32 cellular contexts compared by ENCODE assay signal in the genomic region with DNA sequence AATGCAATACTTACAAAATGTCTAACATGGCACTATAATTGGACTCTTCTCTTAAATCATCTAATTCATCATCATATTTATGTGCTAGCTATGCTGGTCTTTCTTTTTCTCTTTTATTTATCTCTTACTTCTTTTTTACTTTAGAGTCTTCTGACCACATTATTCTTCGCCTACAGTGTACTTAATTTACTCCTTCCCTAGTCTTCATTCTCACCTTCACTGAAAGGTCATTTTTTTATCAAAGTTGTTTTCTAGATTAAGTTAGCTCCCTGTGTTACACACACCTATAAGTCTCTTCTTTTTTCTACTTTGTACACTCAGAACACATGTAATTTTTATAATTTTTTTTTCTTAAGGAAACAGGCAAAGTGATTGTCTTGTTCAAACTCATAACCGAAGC.
DNase-seq lines count a peak whose midpoint lies in the region; ATAC-seq, FAIRE-seq and TF ChIP-seq lines count a peak whose summit lies in the region.
"Had no signal": no experiment of that assay in that cellular context is flagged by ENCODE, and none has a peak within 500 bp of the region (broad histone marks: within the 10 kb centered on the region; RNA-seq: fewer than 3 reads in every experiment).

No MANE protein-coding gene starts in this region.

- TF ChIP-seq RAD21 in HepG2 (CRISPR knock-in tag; IDR thresholded peaks at IDR 0.05), result no peak

- H3K27me3 ChIP-seq in HepG2 (ENCODE audit: control insufficient read depth in 1 of 2, insufficient read depth in 2 of 2, low read length in 2 of 2) (no peaks in the 10 kb centered on the region), right lobe of liver (no peaks in the 10 kb centered on the region), Karpas-422 (ENCODE audit: low read length) (no peaks in the 10 kb centered on the region), SU-DHL-6 (ENCODE audit: low read length) (no peaks in the 10 kb centered on the region)
- H3K27me3 ChIP-seq: BE2C; BLaER1; BLaER1 treated with 17β-estradiol and CSF1 and Interleukin-3, amounts not matched to agents 10 nM and 100 nM had no signal

- POLR2A ChIA-PET in HepG2 (lab: Yijun Ruan, JAX), result no interaction called here

- TF ChIP-seq CTCF in HepG2 (CRISPR knock-in tag; IDR thresholded peaks at IDR 0.05) (no peak), right lobe of liver (IDR thresholded peaks at IDR 0.05) (no peak), SU-DHL-6 (IDR thresholded peaks at IDR 0.05; ENCODE audit: insufficient read depth, low read length, poor library complexity, severe bottlenecking) (no peak), GM13977 (IDR thresholded peaks at IDR 0.05; ENCODE audit: extremely low read depth, insufficient read depth, missing control alignments) (no peak)

- CTCF ChIA-PET in HepG2 (lab: Yijun Ruan, JAX; ENCODE audit: low intra/inter-chr PET ratio, low total read pairs), result no interaction called here

- H3K9me2 ChIP-seq in Karpas-422 (replicated peaks; ENCODE audit: insufficient read depth, low read length) (no peaks in the 10 kb centered on the region), SU-DHL-6 (replicated peaks; ENCODE audit: insufficient read depth, low read length) (no peaks in the 10 kb centered on the region)

- no peaks in the 10 kb centered on the region for H3F3A ChIP-seq in SU-DHL-6 (ENCODE audit: insufficient read depth)

- no peak for TF ChIP-seq EP300 in HepG2 (IDR thresholded peaks at IDR 0.05; ENCODE audit: low read depth in 2 of 2, low read length in 2 of 2)
- no peak for TF ChIP-seq EP300 in HepG2 (CRISPR knock-in tag; IDR thresholded peaks at IDR 0.05; ENCODE audit: borderline replicate concordance)

- TF ChIP-seq POLR2A in HepG2 (IDR thresholded peaks at IDR 0.05; ENCODE audit: insufficient read depth in 1 of 2, low read depth in 2 of 2, low read length in 2 of 2) (no peak), right lobe of liver (IDR thresholded peaks at IDR 0.05) (no peak)

- H3K27ac ChIP-seq in HepG2 (ENCODE audit: extremely low read length, insufficient read depth, low read length), result no peak overlapping the region
- H3K27ac ChIP-seq in right lobe of liver, result no peak overlapping the region
- no peak overlapping the region for H3K27ac ChIP-seq in Karpas-422 (ENCODE audit: low read length)
- no peak overlapping the region for H3K27ac ChIP-seq in SU-DHL-6 (ENCODE audit: low read depth, low read length)
- H3K27ac ChIP-seq: 22Rv1; A549; BLaER1; BLaER1 treated with 17β-estradiol and CSF1 and Interleukin-3, amounts not matched to agents 10 nM and 100 nM; C4-2B had no signal

- H3K36me3 ChIP-seq in HepG2 (replicated peaks in 1 of 2; ENCODE audit: control insufficient read depth in 1 of 2, insufficient read depth in 2 of 2, low read length in 2 of 2) (no peaks in the 10 kb centered on the region), right lobe of liver (no peaks in the 10 kb centered on the region), Karpas-422 (ENCODE audit: insufficient read depth, low read length) (no peaks in the 10 kb centered on the region), SU-DHL-6 (ENCODE audit: low read length) (no peaks in the 10 kb centered on the region)
- H3K36me3 ChIP-seq: BE2C; BLaER1; BLaER1 treated with 17β-estradiol and CSF1 and Interleukin-3, amounts not matched to agents 10 nM and 100 nM had no signal

- no peak overlapping the region for H3K4me3 ChIP-seq in HepG2 (replicated peaks in 1 of 3; ENCODE audit: insufficient read depth in 1 of 3, low read depth in 2 of 3, low read length in 3 of 3)
- no peak overlapping the region for H3K4me3 ChIP-seq in right lobe of liver
- no peak overlapping the region for H3K4me3 ChIP-seq in Karpas-422 (ENCODE audit: low read length)
- no peak overlapping the region for H3K4me3 ChIP-seq in SU-DHL-6 (ENCODE audit: insufficient read depth, low read length, poor library complexity, severe bottlenecking)
- H3K4me3 ChIP-seq: A549; BLaER1; BLaER1 treated with 17β-estradiol and CSF1 and Interleukin-3, amounts not matched to agents 10 nM and 100 nM had no signal

- WGBS in HepG2 (ENCODE audit: low lambda C conversion rate), result 5% methylated on average over 2 of the region's 2 CpGs
- WGBS in right lobe of liver (ENCODE audit: insufficient coverage, low coverage, low lambda C conversion rate, missing lambda C conversion rate), result 68% methylated on average over 2 of the region's 2 CpGs

- ATAC-seq in HepG2, result no peak
- no peak for ATAC-seq in right lobe of liver
- ATAC-seq in HG02852 (IDR thresholded peaks at IDR 0.05; ENCODE audit: unreplicated experiment), result no peak
- ATAC-seq: A549; CD8-positive, alpha-beta T cell had no signal

- no peak overlapping the region for H2AFZ ChIP-seq in HepG2 (ENCODE audit: low read length)
- peak overlapping the region; percentile 72; the same call in 1 of the 2 replicates for H2AFZ ChIP-seq in Karpas-422 (ENCODE audit: low read length)
- H2AFZ ChIP-seq in SU-DHL-6 (ENCODE audit: low read depth, low read length, severe bottlenecking), result peak overlapping the region; percentile 4

- in situ Hi-C loops in HepG2 (cut with HindIII; ENCODE audit: extremely low pct_ligation_motif_present, low pct_unique_long_range_greater_than_20kb) (no loop called here), GM13977 (cut with MboI; ENCODE audit: low pct_unique_long_range_greater_than_20kb, low sequenced_read_pairs, unreplicated experiment) (no loop called here)

- intact Hi-C loops in HepG2 (cut with micrococcal nuclease; ENCODE audit: unreplicated experiment), result no loop called here
- intact Hi-C loops in right lobe of liver (cut with DNase I), result no loop called here

- no TSS peak for BruUV-seq in HepG2 (replicated peaks; lab: Mats Ljungman, UMichigan)

- H3K9me3 ChIP-seq in HepG2 (ENCODE audit: low read length) (peaks cover 97% of the 10 kb centered on the region), right lobe of liver (no peaks in the 10 kb centered on the region), Karpas-422 (ENCODE audit: low read length) (no peaks in the 10 kb centered on the region; the same call in 1 of the 2 replicates), SU-DHL-6 (ENCODE audit: insufficient read depth, low read length) (no peaks in the 10 kb centered on the region)
- H3K9me3 ChIP-seq: A549; BE2C; BLaER1; BLaER1 treated with 17β-estradiol and CSF1 and Interleukin-3, amounts not matched to agents 10 nM and 100 nM; Caco-2 had no signal

- no peaks in the 10 kb centered on the region for H4K20me1 ChIP-seq in HepG2 (ENCODE audit: insufficient read depth, low read length)
- no peaks in the 10 kb centered on the region for H4K20me1 ChIP-seq in Karpas-422 (ENCODE audit: insufficient read depth, low read depth, low read length)
- no peaks in the 10 kb centered on the region for H4K20me1 ChIP-seq in SU-DHL-6 (ENCODE audit: low read depth, low read length)
- H4K20me1 ChIP-seq: BLaER1; BLaER1 treated with 17β-estradiol and CSF1 and Interleukin-3, amounts not matched to agents 10 nM and 100 nM had no signal

- FAIRE-seq in HepG2 (lab: Jason Lieb, UNC), result no peak
- FAIRE-seq: A549, D721Med had no signal

- H3K4me2 ChIP-seq in HepG2 (ENCODE audit: low read depth, low read length) (no peak overlapping the region), Karpas-422 (ENCODE audit: low read depth, low read length, poor library complexity, severe bottlenecking) (no peak overlapping the region), SU-DHL-6 (ENCODE audit: low read depth, low read length, poor library complexity, severe bottlenecking) (no peak overlapping the region)
- H3K4me2 ChIP-seq: A549; BLaER1; BLaER1 treated with 17β-estradiol and CSF1 and Interleukin-3, amounts not matched to agents 10 nM and 100 nM had no signal

- H3K4me1 ChIP-seq in HepG2 (ENCODE audit: insufficient read depth, low read length) (no peaks in the 10 kb centered on the region), right lobe of liver (no peaks in the 10 kb centered on the region), Karpas-422 (ENCODE audit: low read length) (no peaks in the 10 kb centered on the region)
- H3K4me1 ChIP-seq: BE2C; BLaER1; BLaER1 treated with 17β-estradiol and CSF1 and Interleukin-3, amounts not matched to agents 10 nM and 100 nM; Caco-2 had no signal

- DNase-seq in HepG2 (ENCODE audit: low spot score), result no peak
- no peak for DNase-seq in right lobe of liver
- DNase-seq in Karpas-422, result no peak
- DNase-seq in GM13977 (ENCODE audit: low spot score), result no peak
- DNase-seq: 8988T; ACHN; AML-193; BE2C; C1 segment of cervical spinal cord; Caco-2; Calu3; CD4-positive, alpha-beta memory T cell; CD4-positive, alpha-beta T cell; CD4-positive, CD25-positive, alpha-beta regulatory T cell; CD8-positive, alpha-beta memory T cell; CD8-positive, alpha-beta T cell; COR-L47; DMS 273 treated with DMSO at 0.1 percent for 48 hours; DMS153; DMS53; DMS79; DMS79 treated with DMSO at 0.1 percent for 48 hours; DND-41; EL had no signal

- H3K9ac ChIP-seq in HepG2 (ENCODE audit: insufficient read depth, low read depth, low read length) (no peak overlapping the region), Karpas-422 (ENCODE audit: low read length) (no peak overlapping the region), SU-DHL-6 (ENCODE audit: low read length) (no peak overlapping the region)
- H3K9ac ChIP-seq: BLaER1; BLaER1 treated with 17β-estradiol and CSF1 and Interleukin-3, amounts not matched to agents 10 nM and 100 nM had no signal

- H3K79me2 ChIP-seq in HepG2 (ENCODE audit: insufficient read depth, low read length) (no peaks in the 10 kb centered on the region), Karpas-422 (ENCODE audit: low read length) (no peaks in the 10 kb centered on the region), SU-DHL-6 (ENCODE audit: insufficient read depth, low read length) (no peaks in the 10 kb centered on the region)

TF ChIP-seq in HepG2, 621 proteins besides CTCF, POLR2A, EP300 and RAD21 (continues in another document):
- TF ChIP-seq ERF (CRISPR knock-in tag; IDR thresholded peaks at IDR 0.05) (no peak), NBN (conservative IDR thresholded peaks at IDR 0.05) (0 out of 2 replicates have a peak, but pooled peaks have one; percentile 39), SAFB2 (CRISPR knock-in tag; IDR thresholded peaks at IDR 0.05; ENCODE audit: borderline replicate concordance, low read depth) (no peak), ZNF589 (CRISPR knock-in tag; conservative IDR thresholded peaks at IDR 0.05) (no peak), ZSCAN30 (CRISPR knock-in tag; IDR thresholded peaks at IDR 0.05) (no peak)
- TF ChIP-seq, protein P1, sequence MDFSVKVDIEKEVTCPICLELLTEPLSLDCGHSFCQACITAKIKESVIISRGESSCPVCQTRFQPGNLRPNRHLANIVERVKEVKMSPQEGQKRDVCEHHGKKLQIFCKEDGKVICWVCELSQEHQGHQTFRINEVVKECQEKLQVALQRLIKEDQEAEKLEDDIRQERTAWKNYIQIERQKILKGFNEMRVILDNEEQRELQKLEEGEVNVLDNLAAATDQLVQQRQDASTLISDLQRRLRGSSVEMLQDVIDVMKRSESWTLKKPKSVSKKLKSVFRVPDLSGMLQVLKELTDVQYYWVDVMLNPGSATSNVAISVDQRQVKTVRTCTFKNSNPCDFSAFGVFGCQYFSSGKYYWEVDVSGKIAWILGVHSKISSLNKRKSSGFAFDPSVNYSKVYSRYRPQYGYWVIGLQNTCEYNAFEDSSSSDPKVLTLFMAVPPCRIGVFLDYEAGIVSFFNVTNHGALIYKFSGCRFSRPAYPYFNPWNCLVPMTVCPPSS (IDR thresholded peaks at IDR 0.05), result 0 out of 2 replicates have a peak, but pooled peaks have one; percentile 30
